Comparison of ENCODE assay signal across 15 cellular contexts in genomic region chr3:195438371-195438770, GRCh38.
"Had no signal": no experiment of that assay in that cellular context is flagged by ENCODE, and none has a peak within 500 bp of the region (broad histone marks: within the 10 kb centered on the region; RNA-seq: fewer than 3 reads in every experiment).

No MANE protein-coding gene starts in this region.

- FAIRE-seq: astrocyte, pancreas had no signal

- H3K27ac ChIP-seq: coronary artery, pancreas, testis, upper lobe of right lung, WERI-Rb-1 had no signal

- ATAC-seq: activated naive CD8-positive, alpha-beta T cell treated with anti-CD3 and anti-CD28 coated beads, Interleukin-2, amount 50 U/mL, for 24 hours; pancreas; stimulated activated naive CD8-positive, alpha-beta T cell treated with anti-CD3 and anti-CD28 coated beads, Interleukin-15, amount 100 ng/mL, for 72 hours; upper lobe of right lung had no signal

- H3K36me3 ChIP-seq: pancreas, upper lobe of right lung, WERI-Rb-1 had no signal

- H3K9me3 ChIP-seq: pancreas, testis, upper lobe of right lung had no signal

- H3K4me3 ChIP-seq: coronary artery, pancreas, testis, upper lobe of right lung had no signal

- DNase-seq: activated CD4-positive, alpha-beta T cell treated with anti-CD3 and anti-CD28 coated beads for 4 hours; activated naive CD4-positive, alpha-beta T cell treated with Interleukin-2 at 50 U/mL for 16 hours; activated naive CD8-positive, alpha-beta T cell treated with anti-CD3 and anti-CD28 coated beads, Interleukin-2, amount 50 U/mL, for 24 hours; effector CD8-positive, alpha-beta T cell; kidney glomerular epithelial cell; midbrain; naive B cell; pancreas; stimulated activated CD4-positive, alpha-beta T cell treated with anti-CD3 and anti-CD28 coated beads, Interleukin-4, amount 100 ng/mL, for 4 hours; stimulated activated naive CD8-positive, alpha-beta T cell treated with anti-CD3 and anti-CD28 coated beads, Interleukin-15, amount 100 ng/mL, for 72 hours; testis; upper lobe of right lung; WERI-Rb-1 had no signal

- H3K27me3 ChIP-seq: pancreas, testis, upper lobe of right lung had no signal
